8 cellular contexts compared by ENCODE assay signal in the genomic region with DNA sequence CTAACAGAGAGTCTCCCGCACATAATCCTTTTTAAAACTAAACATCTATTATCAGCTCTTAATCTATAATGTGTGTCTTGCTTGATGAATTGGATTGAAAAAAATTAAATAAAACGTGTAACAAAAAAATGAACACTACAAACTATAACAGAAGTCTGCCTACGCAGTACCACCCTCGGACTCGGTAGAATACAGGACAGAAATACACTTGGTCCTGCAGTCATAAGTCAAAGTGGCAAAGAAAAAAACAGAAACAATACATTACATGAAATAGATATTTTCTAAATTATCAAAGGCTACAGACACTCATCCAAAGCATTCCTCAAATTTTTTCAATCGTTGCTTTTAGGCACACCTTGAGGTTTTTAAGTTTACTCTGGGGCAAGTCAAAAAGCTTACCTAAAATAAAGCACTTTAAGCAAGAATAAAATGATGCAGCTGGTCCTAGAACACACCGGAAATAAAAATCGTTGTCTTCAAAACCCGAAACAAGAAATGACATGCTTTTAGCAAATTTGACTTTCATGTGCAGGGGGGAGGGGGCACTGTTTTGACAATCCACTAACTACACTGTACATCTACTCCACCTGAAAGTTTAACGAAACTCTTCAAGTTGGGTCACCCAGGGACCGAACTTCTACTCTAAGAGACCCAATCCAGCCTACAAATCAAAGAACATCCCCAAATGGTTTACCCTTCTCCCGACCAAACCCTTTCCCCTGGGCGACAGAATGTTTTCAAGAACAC. TPM values are rescaled to one million over a fixed set of nuclear protein-coding genes. Genes with fewer than 3 reads are reported as not detected.
DNase-seq lines count a peak whose midpoint lies in the region; ATAC-seq and TF ChIP-seq lines count a peak whose summit lies in the region.

No MANE protein-coding gene starts in this region.

- TF ChIP-seq CTCF in DND-41 (IDR thresholded peaks at IDR 0.05; ENCODE audit: borderline replicate concordance, extremely low read depth, low read length, poor library complexity, severe bottlenecking) (no peak), fibroblast of pulmonary artery (IDR thresholded peaks at IDR 0.05; ENCODE audit: low read length, missing control alignments) (no peak)

- peak overlapping the region; percentile 66 to 99 for H3K4me3 ChIP-seq in DND-41 (ENCODE audit: low read depth in 1 of 2, low read length in 2 of 2)
- H3K4me3 ChIP-seq in fibroblast of pulmonary artery (replicated peaks; ENCODE audit: low read depth, low read length), result peak overlapping the region; percentile 90
- peak overlapping the region; percentile 96 for H3K4me3 ChIP-seq in rectal smooth muscle tissue (ENCODE audit: low read length)

- peak overlapping the region; percentile 96; the same call in 1 of the 2 replicates for H2AFZ ChIP-seq in DND-41 (ENCODE audit: low read depth, low read length)

- DNase-seq in DND-41 (peak; percentile 70), fibroblast of pulmonary artery (ENCODE audit: low read depth) (no peak), NCI-H526 (lab: John Stamatoyannopoulos, UW) (no peak), mesenteric fat pad (ENCODE audit: low spot score) (no peak)
- DNase-seq in activated CD4-positive, alpha-beta memory T cell treated with anti-CD3 and anti-CD28 coated beads, Interleukin-2, amount 10 ng/mL, durations not matched to agents 7 days and 5 days, result peak; percentile 47

- H3K27ac Mint-ChIP-seq in activated CD4-positive, alpha-beta memory T cell treated with anti-CD3 and anti-CD28 coated beads, Interleukin-2, amount 10 ng/mL, durations not matched to agents 7 days and 5 days, result peak overlapping the region; percentile 93

- peaks cover 43% of the 10 kb centered on the region for H3K4me1 ChIP-seq in DND-41 (ENCODE audit: insufficient read depth, low read length)
- no peaks in the 10 kb centered on the region for H3K4me1 ChIP-seq in rectal smooth muscle tissue (ENCODE audit: control insufficient read depth, insufficient read depth, low read length)

- peaks cover 45% of the 10 kb centered on the region for H3K4me1 Mint-ChIP-seq in activated CD4-positive, alpha-beta memory T cell treated with anti-CD3 and anti-CD28 coated beads, Interleukin-2, amount 10 ng/mL, durations not matched to agents 7 days and 5 days

- H3K36me3 Mint-ChIP-seq in activated CD4-positive, alpha-beta memory T cell treated with anti-CD3 and anti-CD28 coated beads, Interleukin-2, amount 10 ng/mL, durations not matched to agents 7 days and 5 days (ENCODE audit: low read depth), result peaks cover 24% of the 10 kb centered on the region

- H3K9me3 ChIP-seq in DND-41 (ENCODE audit: insufficient read depth, low read length, severe bottlenecking), result no peaks in the 10 kb centered on the region

- ATAC-seq in DND-41 (ENCODE audit: insufficient read depth, low read depth) (peak; percentile 18), HG03097 (IDR thresholded peaks at IDR 0.05; ENCODE audit: low FRiP score, unreplicated experiment) (peak; percentile 7), HG02970 (IDR thresholded peaks at IDR 0.05; ENCODE audit: low FRiP score, unreplicated experiment) (no peak)

- H3K9ac ChIP-seq in DND-41 (ENCODE audit: low read depth, low read length) (peak overlapping the region; percentile 94), rectal smooth muscle tissue (ENCODE audit: low read length) (peak overlapping the region; percentile 89)

- peak overlapping the region; percentile 96 for H3K4me2 ChIP-seq in DND-41 (ENCODE audit: insufficient read depth, low read length)

- no peaks in the 10 kb centered on the region for H3K27me3 Mint-ChIP-seq in activated CD4-positive, alpha-beta memory T cell treated with anti-CD3 and anti-CD28 coated beads, Interleukin-2, amount 10 ng/mL, durations not matched to agents 7 days and 5 days

- POLR2A ChIA-PET in activated CD4-positive, alpha-beta memory T cell treated with anti-CD3 and anti-CD28 coated beads, Interleukin-2, amount 10 ng/mL, durations not matched to agents 7 days and 5 days (lab: Charles Lee), result interaction anchor here (0.6 to 4.5 kb wide), 6 partner anchors 10 to 118 kb away, joined by 3 to 79 read pairs (median 3); partner anchors contain the start of gene MINDY2

- peaks cover 64% of the 10 kb centered on the region for H3K79me2 ChIP-seq in DND-41 (ENCODE audit: insufficient read depth, low read length)

- H3K27ac ChIP-seq in DND-41 (ENCODE audit: low read length) (peak overlapping the region; percentile 96), rectal smooth muscle tissue (ENCODE audit: low read depth, low read length) (peak overlapping the region; percentile 94)

- H3K9me3 Mint-ChIP-seq in activated CD4-positive, alpha-beta memory T cell treated with anti-CD3 and anti-CD28 coated beads, Interleukin-2, amount 10 ng/mL, durations not matched to agents 7 days and 5 days, result no peaks in the 10 kb centered on the region

- CTCF ChIA-PET in activated CD4-positive, alpha-beta memory T cell treated with anti-CD3 and anti-CD28 coated beads, Interleukin-2, amount 10 ng/mL, durations not matched to agents 7 days and 5 days (lab: Charles Lee), result interaction anchor here (3.4 kb wide), 1 partner anchor 22 kb away, joined by 29 read pairs; the partner anchor contains the start of gene MINDY2

- H3K27me3 ChIP-seq in DND-41 (ENCODE audit: insufficient read depth, low read length, poor library complexity) (no peaks in the 10 kb centered on the region), rectal smooth muscle tissue (ENCODE audit: control insufficient read depth, insufficient read depth, low read length) (no peaks in the 10 kb centered on the region)

- H4K20me1 ChIP-seq in DND-41 (ENCODE audit: insufficient read depth, low read length), result peaks cover 26% of the 10 kb centered on the region; the same call in 1 of the 2 replicates

- H3K4me3 Mint-ChIP-seq in activated CD4-positive, alpha-beta memory T cell treated with anti-CD3 and anti-CD28 coated beads, Interleukin-2, amount 10 ng/mL, durations not matched to agents 7 days and 5 days, result peak overlapping the region; percentile 96

- no peaks in the 10 kb centered on the region; the same call in 1 of the 2 replicates for H3K36me3 ChIP-seq in DND-41 (ENCODE audit: insufficient read depth, low read length)
- no peaks in the 10 kb centered on the region for H3K36me3 ChIP-seq in rectal smooth muscle tissue (ENCODE audit: control insufficient read depth, insufficient read depth, low read length)

RNA-seq across cellular contexts. Expression of gene ADAM10, which starts 1.3 kb away (rescaled TPM):
- 100 to 1,000 TPM; 147 to 150 TPM for total RNA-seq in activated CD4-positive, alpha-beta memory T cell treated with anti-CD3 and anti-CD28 coated beads, Interleukin-2, amount 10 ng/mL, durations not matched to agents 7 days and 5 days
- 93.0 TPM for total RNA-seq in mesenteric fat pad

RNA-seq across cellular contexts. Expression of gene MINDY2, which starts 22.9 kb away (rescaled TPM):
- 10 to 100 TPM; 17.3 to 18.0 TPM for total RNA-seq in activated CD4-positive, alpha-beta memory T cell treated with anti-CD3 and anti-CD28 coated beads, Interleukin-2, amount 10 ng/mL, durations not matched to agents 7 days and 5 days
- 14.8 TPM for total RNA-seq in mesenteric fat pad

Comparison
In these comparisons a context has a peak if more than half of its experiments do, and no peak if none do; other contexts are left out.
1. DNase-seq: peak in DND-41 (single experiment) and activated CD4-positive, alpha-beta memory T cell treated with anti-CD3 and anti-CD28 coated beads, Interleukin-2, amount 10 ng/mL, durations not matched to agents 7 days and 5 days (single experiment); none in fibroblast of pulmonary artery (single experiment), NCI-H526 (0 of 2) and mesenteric fat pad (single experiment).
2. Peak in every context shown above with its lines, with median percentiles within 50 percentile points of each other: H3K4me3 ChIP-seq.